ENCODE assay signal across 17 cellular contexts in genomic region chr2:167103028-167103756, GRCh38.
DNase-seq lines count a peak whose midpoint lies in the region; ATAC-seq and TF ChIP-seq lines count a peak whose summit lies in the region.
"Had no signal": no experiment of that assay in that cellular context is flagged by ENCODE, and none has a peak within 500 bp of the region (broad histone marks: within the 10 kb centered on the region; RNA-seq: fewer than 3 reads in every experiment).

No MANE protein-coding gene starts in this region.

- no peak for ATAC-seq in WTC11
- ATAC-seq: Right ventricle myocardium inferior had no signal

- no peaks in the 10 kb centered on the region for H3K9me3 ChIP-seq in thyroid gland

- peak; percentile 37 for DNase-seq in HT1080 (ENCODE audit: low read depth)
- no peak for DNase-seq in WTC11 (ENCODE audit: low spot score)
- DNase-seq in fibroblast of peridontal ligament (ENCODE audit: extremely low read depth): peak; percentile 11
- no peak for DNase-seq in progenitor cell of endocrine pancreas (ENCODE audit: low spot score, unreplicated experiment)
- DNase-seq in stimulated activated naive CD4-positive, alpha-beta T cell treated with Interleukin-2 at 50 U/mL for 16 hours (lab: John Stamatoyannopoulos, UW): no peak
- DNase-seq in GDM1 (lab: John Stamatoyannopoulos, UW): no peak
- DNase-seq in thyroid gland: no peak
- DNase-seq: COR-L47, HCEC 1CT, KBM-7, NCI-H1436, NCI-H2081, NCI-H510A, NCI-H774, SK-N-SH had no signal

- no peak overlapping the region; the same call in 1 of the 2 replicates for H3K27ac Mint-ChIP-seq in WTC11
- peak overlapping the region; percentile 13 for H3K27ac Mint-ChIP-seq in progenitor cell of endocrine pancreas

- H3K4me1 ChIP-seq in thyroid gland: no peaks in the 10 kb centered on the region

- H3K4me3 ChIP-seq in thyroid gland (replicated peaks in 1 of 3): no peak overlapping the region

- POLR2A ChIA-PET in WTC11 (lab: Charles Lee): interaction anchor here (0.6 kb wide), 1 partner anchor 475 kb away, joined by 3 read pairs; no protein-coding TSS in a partner anchor

- H3K36me3 Mint-ChIP-seq in WTC11 (0 out of 2 replicates have a peak, but pooled peaks cover 3% of the 10 kb centered on the region), progenitor cell of endocrine pancreas (ENCODE audit: insufficient read depth) (peaks cover 4% of the 10 kb centered on the region)

- no peaks in the 10 kb centered on the region for H3K4me1 Mint-ChIP-seq in WTC11
- peaks cover 17% of the 10 kb centered on the region for H3K4me1 Mint-ChIP-seq in progenitor cell of endocrine pancreas (ENCODE audit: low read depth)

- peaks cover 22% of the 10 kb centered on the region for H3K9me3 Mint-ChIP-seq in WTC11
- H3K9me3 Mint-ChIP-seq in progenitor cell of endocrine pancreas (ENCODE audit: low read depth): peaks cover 16% of the 10 kb centered on the region

- no peaks in the 10 kb centered on the region for H3K36me3 ChIP-seq in thyroid gland

- WGBS in thyroid gland, 2 donors: 77 to 80% methylated on average over 5 of the region's 5 CpGs

- H3K4me3 Mint-ChIP-seq in WTC11: no peak overlapping the region
- no peak overlapping the region for H3K4me3 Mint-ChIP-seq in progenitor cell of endocrine pancreas (ENCODE audit: low read depth)

- no peaks in the 10 kb centered on the region for H3K27me3 Mint-ChIP-seq in WTC11 (ENCODE audit: low read depth)
- H3K27me3 Mint-ChIP-seq in progenitor cell of endocrine pancreas: no peaks in the 10 kb centered on the region

- TF ChIP-seq CTCF in WTC11 (IDR thresholded peaks at IDR 0.05) (no peak), progenitor cell of endocrine pancreas (IDR thresholded peaks at IDR 0.05; ENCODE audit: unreplicated experiment) (no peak), thyroid gland (IDR thresholded peaks at IDR 0.05) (no peak)

- CTCF ChIA-PET in WTC11 (lab: Charles Lee): no interaction called here

- no peak overlapping the region for H3K27ac ChIP-seq in thyroid gland
- H3K27ac ChIP-seq: C4-2B had no signal

- H3K27me3 ChIP-seq in thyroid gland: no peaks in the 10 kb centered on the region

- TF ChIP-seq POLR2A in thyroid gland (IDR thresholded peaks at IDR 0.05): no peak

- intact Hi-C loops in thyroid gland (cut with DNase I): no loop called here

TF ChIP-seq in WTC11, 78 proteins besides CTCF, POLR2A, EP300 and RAD21:
- TF ChIP-seq GABPB1 (CRISPR knock-in tag; IDR thresholded peaks at IDR 0.05): peak; percentile 77
- TF ChIP-seq TEAD4 (CRISPR knock-in tag; IDR thresholded peaks at IDR 0.05): no peak
TF ChIP-seq in WTC11: peak in this region for 1.

Comparison
In these comparisons a context has a peak if more than half of its experiments do, and no peak if none do; other contexts are left out.
1. DNase-seq: peak in HT1080 (single experiment) and fibroblast of peridontal ligament (single experiment); none in WTC11 (single experiment), progenitor cell of endocrine pancreas (single experiment), stimulated activated naive CD4-positive, alpha-beta T cell treated with Interleukin-2 at 50 U/mL for 16 hours (single experiment), GDM1 (single experiment) and thyroid gland (0 of 2).